ENCODE assay signal across 9 cellular contexts in the genomic region with DNA sequence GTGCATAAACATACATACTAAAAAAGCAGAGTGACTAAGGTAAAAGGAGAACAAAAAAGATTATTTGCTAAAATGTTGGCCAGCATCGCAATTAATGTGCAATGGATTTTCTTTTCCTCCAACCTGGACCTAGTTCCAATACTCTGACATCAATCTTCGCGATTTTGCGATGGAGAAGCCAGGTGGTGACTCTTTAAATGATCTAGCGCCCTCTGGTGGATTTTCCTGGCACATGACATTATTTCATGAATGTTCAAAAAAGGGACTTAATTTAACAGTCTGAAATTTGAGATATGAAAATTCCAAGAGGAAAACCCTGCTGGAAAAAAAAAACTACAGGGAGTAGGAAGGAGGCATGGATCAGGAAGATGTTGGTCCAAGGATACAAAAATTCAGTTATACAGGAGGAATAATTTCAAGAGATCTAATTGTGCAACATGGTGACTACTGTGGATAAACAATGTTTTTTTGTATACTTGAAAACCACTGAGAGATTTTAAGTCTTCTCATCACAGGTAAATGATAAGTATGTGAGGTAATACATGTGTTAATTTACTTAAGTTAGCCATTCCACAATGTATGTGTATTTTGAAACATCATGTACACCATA.
A peak's percentile ranks its signal among the peaks of the same experiment; 100 is the strongest.
DNase-seq lines count a peak whose midpoint lies in the region; ATAC-seq and TF ChIP-seq lines count a peak whose summit lies in the region.
"Had no signal": no experiment of that assay in that cellular context is flagged by ENCODE, and none has a peak within 500 bp of the region (broad histone marks: within the 10 kb centered on the region; RNA-seq: fewer than 3 reads in every experiment).

No MANE protein-coding gene starts in this region.

- H3K79me2 ChIP-seq in Loucy (ENCODE audit: insufficient read depth, low read length) = no peaks in the 10 kb centered on the region

- no peaks in the 10 kb centered on the region for H3F3A ChIP-seq in Loucy (ENCODE audit: low read depth)

- H3K27me3 ChIP-seq in Loucy (ENCODE audit: insufficient read depth, low read length, poor library complexity, severe bottlenecking) = no peaks in the 10 kb centered on the region
- no peaks in the 10 kb centered on the region for H3K27me3 ChIP-seq in RWPE2 (ENCODE audit: insufficient read depth, poor library complexity, severe bottlenecking)

- H4K20me1 ChIP-seq in Loucy (ENCODE audit: insufficient read depth, low read length, poor library complexity, severe bottlenecking) = no peaks in the 10 kb centered on the region

- 0 out of 3 replicates have a peak, but pooled peaks have one; percentile 17 for ATAC-seq in RWPE2 (ENCODE audit: low read depth)
- ATAC-seq in HG02642 (IDR thresholded peaks at IDR 0.05; ENCODE audit: poor library complexity, unreplicated experiment) = no peak

- H3K4me2 ChIP-seq in Loucy (ENCODE audit: low read depth, low read length, poor library complexity, severe bottlenecking) = peak overlapping the region; percentile 56
- H3K4me2 ChIP-seq: BLaER1 had no signal

- H3K4me3 ChIP-seq in Loucy (ENCODE audit: low read length, poor library complexity, severe bottlenecking) (no peak overlapping the region), RWPE2 (ENCODE audit: severe bottlenecking) (no peak overlapping the region), astrocyte of the cerebellum (ENCODE audit: low read depth, low read length) (no peak overlapping the region)
- H3K4me3 ChIP-seq: BLaER1 had no signal

- no peak overlapping the region for H2AFZ ChIP-seq in Loucy (ENCODE audit: low read length)

- DNase-seq in NCI-H187 (lab: John Stamatoyannopoulos, UW) = peak; percentile 36 to 58
- no peak for DNase-seq in NCI-H187 treated with DMSO at 0.1 percent for 48 hours (lab: John Stamatoyannopoulos, UW)
- no peak for DNase-seq in RWPE2 (ENCODE audit: low spot score)
- DNase-seq in astrocyte of the cerebellum (ENCODE audit: low read depth) = peak; percentile 75
- DNase-seq in hepatic stellate cell (ENCODE audit: low spot score) = peak; percentile 67
- DNase-seq in smooth muscle cell of the brain vasculature (ENCODE audit: low read depth, low spot score) = peak; percentile 69

- H3K36me3 ChIP-seq in Loucy (ENCODE audit: insufficient read depth, low read length) = no peaks in the 10 kb centered on the region
- H3K36me3 ChIP-seq in RWPE2 (ENCODE audit: low read depth) = no peaks in the 10 kb centered on the region
- H3K36me3 ChIP-seq: BLaER1 had no signal

- H3K27ac ChIP-seq in RWPE2 (ENCODE audit: poor library complexity, severe bottlenecking) = no peak overlapping the region
- H3K27ac ChIP-seq: BLaER1 had no signal

- in situ Hi-C loops in astrocyte of the cerebellum (cut with HindIII; ENCODE audit: low sequenced_read_pairs) = loop anchor here (25.0 kb wide), 1 partner anchor 480 kb away; no protein-coding TSS in a partner anchor

- H3K4me1 ChIP-seq in Loucy (ENCODE audit: insufficient read depth, low read length, poor library complexity, severe bottlenecking) = peaks cover 3% of the 10 kb centered on the region
- no peaks in the 10 kb centered on the region for H3K4me1 ChIP-seq in RWPE2 (ENCODE audit: insufficient read depth, poor library complexity, severe bottlenecking)

- H3K9ac ChIP-seq in Loucy (ENCODE audit: low read depth, low read length, poor library complexity, severe bottlenecking) = no peak overlapping the region
- H3K9ac ChIP-seq: BLaER1 had no signal

- H3K9me3 ChIP-seq in Loucy (ENCODE audit: insufficient read depth, low read depth, low read length) (no peaks in the 10 kb centered on the region), RWPE2 (ENCODE audit: severe bottlenecking) (no peaks in the 10 kb centered on the region)
- H3K9me3 ChIP-seq: BLaER1 had no signal

- TF ChIP-seq CTCF in Loucy (conservative IDR thresholded peaks at IDR 0.05; ENCODE audit: low read length) = peak; percentile 96
- peak; percentile 94 for TF ChIP-seq CTCF in RWPE2 (IDR thresholded peaks at IDR 0.05; ENCODE audit: poor library complexity, severe bottlenecking)
- peak; percentile 68 for TF ChIP-seq CTCF in astrocyte of the cerebellum (IDR thresholded peaks at IDR 0.05; ENCODE audit: low read depth, low read length, missing control alignments)

- H3K9me2 ChIP-seq in Loucy (replicated peaks; ENCODE audit: low read depth, low read length) = no peaks in the 10 kb centered on the region

Comparison
In these comparisons a context has a peak if more than half of its experiments do, and no peak if none do; other contexts are left out.
1. DNase-seq: peak in NCI-H187 (2 of 2), astrocyte of the cerebellum (single experiment), hepatic stellate cell (single experiment) and smooth muscle cell of the brain vasculature (single experiment); none in NCI-H187 treated with DMSO at 0.1 percent for 48 hours (single experiment) and RWPE2 (single experiment).
2. Peak in every context shown above with its lines, with median percentiles within 50 percentile points of each other: CTCF ChIP-seq.